Comparison of ENCODE assay signal across 8 cellular contexts in genomic region chr11:59614277-59615131, GRCh38. TPM values are rescaled to one million over a fixed set of nuclear protein-coding genes. Genes with fewer than 3 reads are reported as not detected.
DNase-seq lines count a peak whose midpoint lies in the region; ATAC-seq and TF ChIP-seq lines count a peak whose summit lies in the region.

No MANE protein-coding gene starts in this region.

- DNase-seq in AG04449 (ENCODE audit: low read depth, low spot score) (no peak), HL-60 (ENCODE audit: low read depth in 1 of 2, low spot score in 1 of 2) (no peak), MCF 10A (ENCODE audit: unreplicated experiment) (peak; percentile 5), GM10266 (ENCODE audit: extremely low spot score) (no peak), NCI-H1694 (lab: John Stamatoyannopoulos, UW) (no peak)
- no peak for DNase-seq in activated CD4-positive, alpha-beta T cell treated with anti-CD3 and anti-CD28 coated beads, Interleukin-2, amount 50 U/mL, for 1 hour

- peak overlapping the region; percentile 28 for H3K27ac Mint-ChIP-seq in MCF 10A (ENCODE audit: low read depth, unreplicated experiment)

- CTCF ChIA-PET in AG04449 (lab: Yijun Ruan, JAX) = interaction anchor here (0.5 to 1.7 kb wide), 2 partner anchors 12 to 20 kb away, joined by 3 to 5 read pairs; no protein-coding TSS in a partner anchor
- CTCF ChIA-PET in MCF 10A (lab: Yijun Ruan, JAX) = interaction anchor here (0.6 to 0.9 kb wide), 5 partner anchors 15 to 1124 kb away, joined by 3 read pairs; no protein-coding TSS in a partner anchor

- no peak for TF ChIP-seq CTCF in AG04449 (IDR thresholded peaks at IDR 0.05; ENCODE audit: insufficient read depth, low read length, missing control alignments)
- no peak for TF ChIP-seq CTCF in HL-60 (IDR thresholded peaks at IDR 0.05; ENCODE audit: insufficient read depth, low read length)
- no peak for TF ChIP-seq CTCF in MCF 10A (IDR thresholded peaks at IDR 0.05; ENCODE audit: unreplicated experiment)
- no peak for TF ChIP-seq CTCF in GM10266 (IDR thresholded peaks at IDR 0.05; ENCODE audit: control insufficient read depth, insufficient read depth, low read depth, missing control alignments)

- BruUV-seq in MCF 10A (replicated peaks; lab: Mats Ljungman, UMichigan) = TSS peak; percentile 30

- no peak for ATAC-seq in activated CD4-positive, CD25-positive, alpha-beta regulatory T cell treated with anti-CD3 and anti-CD28 coated beads, Interleukin-2, amount 50 U/mL, for 24 hours

- peaks cover 39% of the 10 kb centered on the region for H3K4me1 ChIP-seq in mononuclear cell (ENCODE audit: insufficient read depth, low read length)

- peaks cover 43% of the 10 kb centered on the region for H3K36me3 Mint-ChIP-seq in MCF 10A (ENCODE audit: insufficient read depth, unreplicated experiment)

- no peaks in the 10 kb centered on the region for H3K27me3 Mint-ChIP-seq in MCF 10A (ENCODE audit: insufficient read depth, unreplicated experiment)

- no peaks in the 10 kb centered on the region for H3K9me3 ChIP-seq in mononuclear cell (ENCODE audit: low read depth, low read length)

- H3K27me3 ChIP-seq in HL-60 (ENCODE audit: insufficient read depth, poor library complexity, severe bottlenecking) = no peaks in the 10 kb centered on the region
- H3K27me3 ChIP-seq in mononuclear cell (ENCODE audit: insufficient read depth, low read length) = no peaks in the 10 kb centered on the region

- H3K4me3 ChIP-seq in AG04449 (ENCODE audit: low read depth, low read length) = peak overlapping the region; percentile 92
- H3K4me3 ChIP-seq in HL-60 (replicated peaks; ENCODE audit: insufficient read depth, low read length) = peak overlapping the region; percentile 98
- H3K4me3 ChIP-seq in mononuclear cell (ENCODE audit: low read length) = peak overlapping the region; percentile 81

- peaks cover 24% of the 10 kb centered on the region for H3K4me1 Mint-ChIP-seq in MCF 10A (ENCODE audit: insufficient read depth, unreplicated experiment)

- peak overlapping the region; percentile 77 for H3K4me3 Mint-ChIP-seq in MCF 10A (ENCODE audit: unreplicated experiment)

- intact Hi-C loops in MCF 10A (cut with micrococcal nuclease) = loop anchor here (1.0 to 5.0 kb wide), 4 partner anchors 14 to 1037 kb away; partner anchors contain the start of genes LPXN and ZFP91

- no peaks in the 10 kb centered on the region for H3K9me3 Mint-ChIP-seq in MCF 10A (ENCODE audit: unreplicated experiment)

- POLR2A ChIA-PET in AG04449 (lab: Yijun Ruan, JAX) (interaction anchor here (0.7 to 2.2 kb wide), 2 partner anchors 48 to 64 kb away, joined by 3 to 13 read pairs; no protein-coding TSS in a partner anchor), MCF 10A (lab: Yijun Ruan, JAX) (interaction anchor here (0.6 to 7.9 kb wide), 16 partner anchors 9 to 442 kb away, joined by 3 to 85 read pairs (median 7); partner anchors contain the start of gene PATL1)

- H3K27ac ChIP-seq in HL-60 (replicated peaks) = peak overlapping the region; percentile 63

RNA-seq across cellular contexts. Expression of gene OSBP, which starts 1.1 kb away (rescaled TPM):
- total RNA-seq in MCF 10A (2022) (73.7 and 76.1 TPM in 2 replicates), mononuclear cell (49.3 TPM)

RNA-seq across cellular contexts. Expression of gene PATL1, which starts 54.3 kb away (rescaled TPM):
- 42.6 and 49.6 TPM in 2 replicates for total RNA-seq in MCF 10A (2022)
- total RNA-seq in mononuclear cell = 38.7 TPM
